In genomic region chr20:44258226-44258890, GRCh38 we compare ENCODE assay signal across 33 cellular contexts. TPM values are rescaled to one million over a fixed set of nuclear protein-coding genes. Genes with fewer than 3 reads are reported as not detected.
"Had no signal": no experiment of that assay in that cellular context is flagged by ENCODE, and none has a peak within 500 bp of the region (broad histone marks: within the 10 kb centered on the region; RNA-seq: fewer than 3 reads in every experiment).

No MANE protein-coding gene starts in this region.

- H3K27me3 ChIP-seq: ovary, spleen, suprapubic skin, testis, tibial artery, transverse colon, upper lobe of right lung, uterus had no signal

- H3K9ac ChIP-seq: parathyroid adenoma had no signal

- H3K27ac Mint-ChIP-seq: naive B cell; natural killer cell treated with Interleukin-12 subunit alpha and Interleukin-12 subunit beta and Interleukin-15 and Interleukin-18, amount 100 ng/mL, for 72 hours; nephron progenitor cell; progenitor cell of endocrine pancreas; stimulated activated memory B cell treated with anti-CD40 and anti-IgM and Interleukin-4, amounts not matched to agents 10 μg/mL and 1 μg/mL and 100 μg/mL, for 72 hours; stimulated activated naive CD8-positive, alpha-beta T cell treated with anti-CD3 and anti-CD28 coated beads, Interleukin-15, Interleukin-2, amounts not matched to agents 100 ng/mL and 50 ng/mL, for 24 hours; type B pancreatic cell had no signal

- ATAC-seq: naive thymus-derived CD8-positive, alpha-beta T cell; natural killer cell treated with Interleukin-12 subunit alpha and Interleukin-12 subunit beta and Interleukin-15 and Interleukin-18, amount 100 ng/mL, for 72 hours; right cardiac atrium; sciatic nerve; stimulated activated memory B cell treated with anti-CD40 and anti-IgM and Interleukin-4, amounts not matched to agents 10 μg/mL and 1 μg/mL and 100 μg/mL, for 72 hours; upper lobe of right lung had no signal

- H3K36me3 Mint-ChIP-seq: natural killer cell treated with Interleukin-12 subunit alpha and Interleukin-12 subunit beta and Interleukin-15 and Interleukin-18, amount 100 ng/mL, for 72 hours; stimulated activated memory B cell treated with anti-CD40 and anti-IgM and Interleukin-4, amounts not matched to agents 10 μg/mL and 1 μg/mL and 100 μg/mL, for 72 hours; type B pancreatic cell had no signal

- DNase-seq: naive B cell; naive thymus-derived CD8-positive, alpha-beta T cell; nephron progenitor cell; occipital lobe; ovary; posterior cingulate gyrus; psoas muscle; right cardiac atrium; spleen; stimulated activated CD4-positive, alpha-beta T cell treated with anti-CD3 and anti-CD28 coated beads, Interleukin-12 subunit alpha, Interleukin-12 subunit beta, amount 100 ng/mL, for 4 hours; stimulated activated CD4-positive, alpha-beta T cell treated with anti-CD3 and anti-CD28 coated beads, Interleukin-1b, Interleukin-23, amount 100 ng/mL, for 48 hours; stimulated activated CD4-positive, alpha-beta T cell treated with anti-CD3 and anti-CD28 coated beads, Interleukin-4, amount 100 ng/mL, for 1 hour; stimulated activated CD4-positive, alpha-beta T cell treated with anti-CD3 and anti-CD28 coated beads, Interleukin-4, amount 100 ng/mL, for 4 hours; stimulated activated CD8-positive, alpha-beta memory T cell treated with anti-CD3 and anti-CD28 coated beads, Interleukin-4, amount 100 ng/mL, for 48 hours; stimulated activated naive CD4-positive, alpha-beta T cell; substantia nigra; testis; tibial artery; transverse colon; upper lobe of right lung; uterus had no signal

- H3K4me1 ChIP-seq: parathyroid adenoma, psoas muscle, spleen, suprapubic skin, testis, tibial artery, transverse colon, upper lobe of right lung, uterus had no signal

- H3K9me3 Mint-ChIP-seq: naive B cell; naive thymus-derived CD8-positive, alpha-beta T cell; natural killer cell treated with Interleukin-12 subunit alpha and Interleukin-12 subunit beta and Interleukin-15 and Interleukin-18, amount 100 ng/mL, for 72 hours; nephron progenitor cell; neural crest cell; stimulated activated memory B cell treated with anti-CD40 and anti-IgM and Interleukin-4, amounts not matched to agents 10 μg/mL and 1 μg/mL and 100 μg/mL, for 72 hours; stimulated activated naive CD8-positive, alpha-beta T cell treated with anti-CD3 and anti-CD28 coated beads, Interleukin-15, Interleukin-2, amounts not matched to agents 100 ng/mL and 50 ng/mL, for 24 hours; type B pancreatic cell had no signal

- H3K27ac ChIP-seq: ovary, parathyroid adenoma, psoas muscle, skin epidermis, spleen, suprapubic skin, testis, tibial artery, transverse colon, upper lobe of right lung, uterus had no signal

- H3K9me3 ChIP-seq: ovary, psoas muscle, spleen, suprapubic skin, testis, tibial artery, transverse colon, upper lobe of right lung, uterus had no signal

- H2AFZ ChIP-seq: parathyroid adenoma had no signal

- H3K4me1 Mint-ChIP-seq: nephron progenitor cell; neural crest cell; stimulated activated memory B cell treated with anti-CD40 and anti-IgM and Interleukin-4, amounts not matched to agents 10 μg/mL and 1 μg/mL and 100 μg/mL, for 72 hours had no signal

- H3K27me3 Mint-ChIP-seq: naive thymus-derived CD8-positive, alpha-beta T cell; natural killer cell treated with Interleukin-12 subunit alpha and Interleukin-12 subunit beta and Interleukin-15 and Interleukin-18, amount 100 ng/mL, for 72 hours; stimulated activated naive CD8-positive, alpha-beta T cell treated with anti-CD3 and anti-CD28 coated beads, Interleukin-15, Interleukin-2, amounts not matched to agents 100 ng/mL and 50 ng/mL, for 24 hours had no signal

- H3K4me2 ChIP-seq: smooth muscle cell had no signal

- H3K4me3 ChIP-seq: ovary, psoas muscle, skin epidermis, smooth muscle cell, spleen, suprapubic skin, testis, tibial artery, transverse colon, upper lobe of right lung, uterus had no signal

- H3K36me3 ChIP-seq: ovary, spleen, suprapubic skin, tibial artery, transverse colon, upper lobe of right lung, uterus had no signal

- H3K4me3 Mint-ChIP-seq: naive B cell; naive thymus-derived CD8-positive, alpha-beta T cell; natural killer cell treated with Interleukin-12 subunit alpha and Interleukin-12 subunit beta and Interleukin-15 and Interleukin-18, amount 100 ng/mL, for 72 hours; nephron progenitor cell; neural crest cell; stimulated activated memory B cell treated with anti-CD40 and anti-IgM and Interleukin-4, amounts not matched to agents 10 μg/mL and 1 μg/mL and 100 μg/mL, for 72 hours; stimulated activated naive CD8-positive, alpha-beta T cell treated with anti-CD3 and anti-CD28 coated beads, Interleukin-15, Interleukin-2, amounts not matched to agents 100 ng/mL and 50 ng/mL, for 24 hours; type B pancreatic cell had no signal

RNA-seq across cellular contexts. Expression of gene GDAP1L1, which starts 11.2 kb away (rescaled TPM):
- total RNA-seq: naive thymus-derived CD8-positive, alpha-beta T cell; natural killer cell treated with Interleukin-12 subunit alpha and Interleukin-12 subunit beta and Interleukin-15 and Interleukin-18, amount 100 ng/mL, for 72 hours; psoas muscle; renal cortical epithelial cell; sciatic nerve; smooth muscle cell; spleen; suprapubic skin; transverse colon; upper lobe of right lung had no signal
- polyA plus RNA-seq: naive thymus-derived CD8-positive, alpha-beta T cell; smooth muscle cell; spleen had no signal
